In genomic region chr17:75784473-75785015, GRCh38 we compare ENCODE assay signal across 8 cellular contexts. TPM values are rescaled to one million over a fixed set of nuclear protein-coding genes. Genes with fewer than 3 reads are reported as not detected.
DNase-seq lines count a peak whose midpoint lies in the region; ATAC-seq and TF ChIP-seq lines count a peak whose summit lies in the region.

Gene UNK (plus strand): TSS chr17:75784806. CDS start chr17:75784881, 75 bp downstream.

- H3K27me3 Mint-ChIP-seq in activated naive CD8-positive, alpha-beta T cell treated with anti-CD3 and anti-CD28 coated beads for 36 hours = peaks cover 5% of the 10 kb centered on the region

- H3K4me1 Mint-ChIP-seq in activated naive CD8-positive, alpha-beta T cell treated with anti-CD3 and anti-CD28 coated beads for 36 hours = peaks cover 44% of the 10 kb centered on the region

- H3K36me3 Mint-ChIP-seq in activated naive CD8-positive, alpha-beta T cell treated with anti-CD3 and anti-CD28 coated beads for 36 hours = peaks cover 4% of the 10 kb centered on the region

- H3K9me3 Mint-ChIP-seq in activated naive CD8-positive, alpha-beta T cell treated with anti-CD3 and anti-CD28 coated beads for 36 hours = peaks cover 1% of the 10 kb centered on the region

- H3K4me3 Mint-ChIP-seq in activated naive CD8-positive, alpha-beta T cell treated with anti-CD3 and anti-CD28 coated beads for 36 hours = peak within 1 kb of the TSS; percentile 88

- DNase-seq in GM06990 (ENCODE audit: extremely low read depth, insufficient read length) = peak; percentile 99
- DNase-seq in NCI-H1417 treated with DMSO at 0.1 percent for 48 hours (lab: John Stamatoyannopoulos, UW) = peak; percentile 90
- DNase-seq in SW 1271 (lab: John Stamatoyannopoulos, UW) = peak; percentile 89 to 97
- DNase-seq in activated naive CD8-positive, alpha-beta T cell treated with anti-CD3 and anti-CD28 coated beads for 36 hours = peak; percentile 95
- peak; percentile 100 for DNase-seq in glomerular visceral epithelial cell (ENCODE audit: extremely low spot score)
- peak; percentile 98 for DNase-seq in occipital lobe (lab: John Stamatoyannopoulos, UW)
- peak; percentile 100 for DNase-seq in superior temporal gyrus (ENCODE audit: extremely low spot score)

- TF ChIP-seq CTCF in GM06990 (IDR thresholded peaks at IDR 0.05; ENCODE audit: insufficient read depth, low read length, poor library complexity, severe bottlenecking) = no peak

- H3K36me3 ChIP-seq in GM06990 (ENCODE audit: control insufficient read depth, insufficient read depth, low read length) = no peaks in the 10 kb centered on the region; the same call in 1 of the 2 replicates

- peak; percentile 67 for ATAC-seq in HG02798 (IDR thresholded peaks at IDR 0.05; ENCODE audit: poor library complexity, unreplicated experiment)

- H3K4me3 ChIP-seq in GM06990 (replicated peaks; ENCODE audit: low read depth, low read length) = peak within 1 kb of the TSS; percentile 85

- peak within 1 kb of the TSS; percentile 99 for H3K27ac Mint-ChIP-seq in activated naive CD8-positive, alpha-beta T cell treated with anti-CD3 and anti-CD28 coated beads for 36 hours

- H3K27me3 ChIP-seq in GM06990 (replicated peaks; ENCODE audit: control insufficient read depth, insufficient read depth, low read length) = no peaks in the 10 kb centered on the region

RNA-seq across cellular contexts. Expression of gene UNK, which starts in this region (rescaled TPM):
- 10 to 100 TPM; 26.9 to 27.4 TPM for total RNA-seq in activated naive CD8-positive, alpha-beta T cell treated with anti-CD3 and anti-CD28 coated beads for 36 hours
- 29.2 TPM for total RNA-seq in occipital lobe

Comparison
In these comparisons a context has a peak if more than half of its experiments do, and no peak if none do; other contexts are left out.
1. Peak in every context shown above with its lines: DNase-seq, ATAC-seq and H3K4me3 ChIP-seq.